ENCODE assay signal across 11 cellular contexts in the genomic region with DNA sequence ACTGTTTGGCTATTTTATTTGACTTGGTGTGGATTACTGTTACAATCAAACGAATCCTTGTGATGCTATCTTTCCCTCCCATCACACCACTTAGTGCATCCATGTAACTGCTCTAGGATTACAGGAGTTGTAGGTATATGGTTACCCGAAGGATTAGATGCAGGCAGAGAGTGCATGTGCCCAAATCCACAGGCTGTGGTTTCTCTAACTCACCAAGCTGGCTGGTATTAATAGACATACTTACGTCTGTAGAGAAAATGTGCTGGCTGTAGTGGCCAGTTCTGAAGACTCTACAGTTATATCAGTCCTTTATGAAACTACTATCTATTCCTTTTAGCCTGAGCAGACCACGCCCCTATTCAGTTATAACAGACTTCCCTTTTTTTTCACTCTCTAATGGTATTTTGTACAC. TPM values are rescaled to one million over a fixed set of nuclear protein-coding genes. Genes with fewer than 3 reads are reported as not detected.
A peak's percentile ranks its signal among the peaks of the same experiment; 100 is the strongest.
DNase-seq lines count a peak whose midpoint lies in the region; ATAC-seq and TF ChIP-seq lines count a peak whose summit lies in the region.
"Had no signal": no experiment of that assay in that cellular context is flagged by ENCODE, and none has a peak within 500 bp of the region (broad histone marks: within the 10 kb centered on the region; RNA-seq: fewer than 3 reads in every experiment).

No MANE protein-coding gene starts in this region.

- peaks cover 26% of the 10 kb centered on the region for H3K36me3 Mint-ChIP-seq in activated CD4-positive, alpha-beta T cell treated with anti-CD3 and anti-CD28 coated beads, Interleukin-2, amount 10 ng/mL, durations not matched to agents 24 days and 14 days (ENCODE audit: low read depth)
- H3K36me3 Mint-ChIP-seq in activated T-helper 17 cell treated with anti-CD3 and anti-CD28 coated beads, Interleukin-2, amount 50 U/mL, for 72 hours (ENCODE audit: low read depth): peaks cover 33% of the 10 kb centered on the region
- H3K36me3 Mint-ChIP-seq in progenitor cell of endocrine pancreas (ENCODE audit: insufficient read depth): peaks cover 7% of the 10 kb centered on the region

- H3K4me1 Mint-ChIP-seq in activated CD4-positive, alpha-beta T cell treated with anti-CD3 and anti-CD28 coated beads, Interleukin-2, amount 10 ng/mL, durations not matched to agents 24 days and 14 days: peaks cover 25% of the 10 kb centered on the region
- H3K4me1 Mint-ChIP-seq in activated T-helper 17 cell treated with anti-CD3 and anti-CD28 coated beads, Interleukin-2, amount 50 U/mL, for 72 hours: peaks cover 11% of the 10 kb centered on the region
- peaks cover 23% of the 10 kb centered on the region for H3K4me1 Mint-ChIP-seq in progenitor cell of endocrine pancreas (ENCODE audit: low read depth)

- peaks cover 23 to 34% (median 26%) of the 10 kb centered on the region in 4 donors for H3K4me1 ChIP-seq in stomach

- H3K9me3 ChIP-seq in stomach: no peaks in the 10 kb centered on the region
- H3K9me3 ChIP-seq: left lung had no signal

- H3K27ac Mint-ChIP-seq in activated CD4-positive, alpha-beta T cell treated with anti-CD3 and anti-CD28 coated beads, Interleukin-2, amount 10 ng/mL, durations not matched to agents 24 days and 14 days: peak overlapping the region; percentile 100
- H3K27ac Mint-ChIP-seq in activated T-helper 17 cell treated with anti-CD3 and anti-CD28 coated beads, Interleukin-2, amount 50 U/mL, for 72 hours: no peak overlapping the region
- H3K27ac Mint-ChIP-seq in progenitor cell of endocrine pancreas: no peak overlapping the region

- no peak for ATAC-seq in activated T-helper 17 cell treated with anti-CD3 and anti-CD28 coated beads, Interleukin-2, amount 50 U/mL, for 72 hours (replicated peaks)
- no peak for ATAC-seq in GM18520 (IDR thresholded peaks at IDR 0.05; ENCODE audit: unreplicated experiment)

- no peaks in the 10 kb centered on the region for H3K27me3 ChIP-seq in stomach
- H3K27me3 ChIP-seq: left lung had no signal

- TF ChIP-seq POLR2A in stomach (IDR thresholded peaks at IDR 0.05): no peak

- DNase-seq in activated CD4-positive, alpha-beta T cell treated with anti-CD3 and anti-CD28 coated beads, Interleukin-2, amount 10 ng/mL, durations not matched to agents 24 days and 14 days: no peak
- no peak for DNase-seq in activated CD4-positive, alpha-beta T cell treated with anti-CD3 and anti-CD28 coated beads for 48 hours
- DNase-seq in NCI-H526 (lab: John Stamatoyannopoulos, UW): peak; percentile 88 to 92
- no peak for DNase-seq in progenitor cell of endocrine pancreas (ENCODE audit: low spot score, unreplicated experiment)
- no peak for DNase-seq in D341Med (ENCODE audit: low spot score)
- DNase-seq in stomach: no peak
- DNase-seq: activated T-cell treated with anti-CD3 and anti-CD28 coated beads, Interleukin-2, amount 50 U/mL, for 1 hour; C1 segment of cervical spinal cord; left lung had no signal

- H3K36me3 ChIP-seq in stomach: peaks cover 6 to 15% (median 13%) of the 10 kb centered on the region in 4 donors

- H3K27ac ChIP-seq in stomach: no peak overlapping the region
- H3K27ac ChIP-seq: left lung had no signal

- H3K27me3 Mint-ChIP-seq in activated CD4-positive, alpha-beta T cell treated with anti-CD3 and anti-CD28 coated beads, Interleukin-2, amount 10 ng/mL, durations not matched to agents 24 days and 14 days: peaks cover 3% of the 10 kb centered on the region
- no peaks in the 10 kb centered on the region for H3K27me3 Mint-ChIP-seq in activated T-helper 17 cell treated with anti-CD3 and anti-CD28 coated beads, Interleukin-2, amount 50 U/mL, for 72 hours
- H3K27me3 Mint-ChIP-seq in progenitor cell of endocrine pancreas: no peaks in the 10 kb centered on the region

- intact Hi-C loops in activated CD4-positive, alpha-beta T cell treated with anti-CD3 and anti-CD28 coated beads, Interleukin-2, amount 10 ng/mL, durations not matched to agents 24 days and 14 days (cut with micrococcal nuclease): loop anchor here (1.0 to 10.0 kb wide), 11 partner anchors 37 to 872 kb away; partner anchors contain the start of genes KATNAL1, SLC7A1, UBE2L5 and UBL3
- intact Hi-C loops in stomach (cut with DNase I; ENCODE audit: low total_unique reads): no loop called here

- H3K4me3 ChIP-seq in stomach: no peak overlapping the region

- no peaks in the 10 kb centered on the region for H3K9me3 Mint-ChIP-seq in activated CD4-positive, alpha-beta T cell treated with anti-CD3 and anti-CD28 coated beads, Interleukin-2, amount 10 ng/mL, durations not matched to agents 24 days and 14 days
- H3K9me3 Mint-ChIP-seq in activated T-helper 17 cell treated with anti-CD3 and anti-CD28 coated beads, Interleukin-2, amount 50 U/mL, for 72 hours: no peaks in the 10 kb centered on the region
- no peaks in the 10 kb centered on the region for H3K9me3 Mint-ChIP-seq in progenitor cell of endocrine pancreas (ENCODE audit: low read depth)

- WGBS in stomach, 5 donors: 48 to 60% (median 51%) methylated on average over 4 of the region's 4 CpGs

- TF ChIP-seq CTCF in progenitor cell of endocrine pancreas (IDR thresholded peaks at IDR 0.05; ENCODE audit: unreplicated experiment) (no peak), stomach (IDR thresholded peaks at IDR 0.05) (no peak)

- TF ChIP-seq EP300 in stomach (IDR thresholded peaks at IDR 0.05): no peak

- H3K4me3 Mint-ChIP-seq in activated CD4-positive, alpha-beta T cell treated with anti-CD3 and anti-CD28 coated beads, Interleukin-2, amount 10 ng/mL, durations not matched to agents 24 days and 14 days: peak overlapping the region; percentile 88
- H3K4me3 Mint-ChIP-seq in activated T-helper 17 cell treated with anti-CD3 and anti-CD28 coated beads, Interleukin-2, amount 50 U/mL, for 72 hours: peak overlapping the region; percentile 75
- H3K4me3 Mint-ChIP-seq in progenitor cell of endocrine pancreas (ENCODE audit: low read depth): peak overlapping the region; percentile 89

RNA-seq across cellular contexts. Expression of gene HMGB1, which starts 1.1 kb away (rescaled TPM):
- total RNA-seq in activated CD4-positive, alpha-beta T cell treated with anti-CD3 and anti-CD28 coated beads, Interleukin-2, amount 10 ng/mL, durations not matched to agents 24 days and 14 days: 624 and 640 TPM in 2 replicates
- 100 to 1,000 TPM; 232 to 499 TPM for total RNA-seq in activated T-helper 17 cell treated with anti-CD3 and anti-CD28 coated beads, Interleukin-2, amount 50 U/mL, for 72 hours
- 441 TPM in 2 replicates for total RNA-seq in progenitor cell of endocrine pancreas
- total RNA-seq in stomach: 100 to 1,000 TPM in 4 of 5 donors, 10 to 100 TPM in 1; 29.5 to 479 (median 322) TPM
- 100 to 1,000 TPM; 346 to 399 (median 346) TPM for polyA plus RNA-seq in stomach

RNA-seq across cellular contexts. Expression of gene UBE2L5, which starts 44.6 kb away (rescaled TPM):
- total RNA-seq in activated CD4-positive, alpha-beta T cell treated with anti-CD3 and anti-CD28 coated beads, Interleukin-2, amount 10 ng/mL, durations not matched to agents 24 days and 14 days: not detected in 2 replicates
- total RNA-seq in activated T-helper 17 cell treated with anti-CD3 and anti-CD28 coated beads, Interleukin-2, amount 50 U/mL, for 72 hours: not detected
- not detected in 2 replicates for total RNA-seq in progenitor cell of endocrine pancreas
- not detected for total RNA-seq in stomach
- not detected for polyA plus RNA-seq in stomach
- total RNA-seq: left lung had no signal

Comparison
In these comparisons a context has a peak if more than half of its experiments do, and no peak if none do; other contexts are left out.
1. DNase-seq: peak in NCI-H526 (2 of 2); none in activated CD4-positive, alpha-beta T cell treated with anti-CD3 and anti-CD28 coated beads, Interleukin-2, amount 10 ng/mL, durations not matched to agents 24 days and 14 days (single experiment), activated CD4-positive, alpha-beta T cell treated with anti-CD3 and anti-CD28 coated beads for 48 hours (single experiment), progenitor cell of endocrine pancreas (single experiment), D341Med (single experiment) and stomach (single experiment).
2. Peak in every context shown above with its lines, with median percentiles within 50 percentile points of each other: H3K4me3 Mint-ChIP-seq.